Comparison of ENCODE assay signal across 8 cellular contexts in genomic region chr6:36765943-36766648, GRCh38.
DNase-seq lines count a peak whose midpoint lies in the region; ATAC-seq and TF ChIP-seq lines count a peak whose summit lies in the region.

No MANE protein-coding gene starts in this region.

- H3K36me3 ChIP-seq in HCT116 (ENCODE audit: control insufficient read depth in 1 of 2, insufficient read depth in 2 of 2, low read length in 2 of 2) = no peaks in the 10 kb centered on the region
- H3K36me3 ChIP-seq in left ventricle myocardium inferior = no peaks in the 10 kb centered on the region

- no peak overlapping the region for H3K9ac ChIP-seq in HCT116 (ENCODE audit: low read length)

- H3K27me3 ChIP-seq in HCT116 (ENCODE audit: insufficient read depth, low read length) (no peaks in the 10 kb centered on the region), left ventricle myocardium inferior (ENCODE audit: low read depth) (no peaks in the 10 kb centered on the region)

- TF ChIP-seq RAD21 in HCT116 (IDR thresholded peaks at IDR 0.05; ENCODE audit: low read depth) = peak; percentile 97

- POLR2A ChIA-PET in HCT116 (lab: Charles Lee) = interaction anchor here (1.3 kb wide), 1 partner anchor 252 kb away, joined by 4 read pairs; no protein-coding TSS in a partner anchor

- no peaks in the 10 kb centered on the region for H4K20me1 ChIP-seq in HCT116 (ENCODE audit: insufficient read depth)

- H3K4me1 ChIP-seq in HCT116 (ENCODE audit: control insufficient read depth in 1 of 2, insufficient read depth in 2 of 2, low read length in 2 of 2) (peaks cover 0 to 10% of the 10 kb centered on the region in 2 experiments; a peak in 2 of 4 replicates), left ventricle myocardium inferior (peaks cover 54% of the 10 kb centered on the region)

- RAD21 ChIA-PET in HCT116 (lab: Charles Lee; ENCODE audit: low non-redundant PET in 1 of 2, low total read pairs in 2 of 2, uncharacterized antibody in 2 of 2, unreplicated experiment in 2 of 2) = interaction anchor here (0.7 to 2.6 kb wide), 5 partner anchors 16 to 252 kb away, joined by 3 to 18 read pairs (median 3); no protein-coding TSS in a partner anchor

- CTCF ChIA-PET in HCT116 (lab: Charles Lee) = interaction anchor here (0.8 to 4.5 kb wide), 12 partner anchors 10 to 443 kb away, joined by 3 to 71 read pairs (median 10); partner anchors contain the start of genes C6orf89 and PPIL1

- no peak overlapping the region for H3K4me2 ChIP-seq in HCT116 (ENCODE audit: low read length)

- BruUV-seq in HCT116 (replicated peaks; lab: Mats Ljungman, UMichigan) = no TSS peak

- ATAC-seq in HCT116 (peak; percentile 98), HG03565 (IDR thresholded peaks at IDR 0.05; ENCODE audit: unreplicated experiment) (no peak)

- no peaks in the 10 kb centered on the region for H3K9me2 ChIP-seq in HCT116 (ENCODE audit: insufficient read depth)

- DNase-seq in ELF-1 (ENCODE audit: low read depth, low spot score) (peak; percentile 81), HCT116 (ENCODE audit: low read depth, low spot score) (peak; percentile 67), NCI-H1417 treated with DMSO at 0.1 percent for 48 hours (lab: John Stamatoyannopoulos, UW) (peak; percentile 73), T-helper 1 cell (peak; percentile 56 to 83 (median 68)), amniotic epithelial cell (ENCODE audit: low read depth) (peak; percentile 73), left ventricle myocardium inferior (peak; percentile 77), retina (peak; percentile 89)

- no peak overlapping the region for H3K27ac ChIP-seq in HCT116 (ENCODE audit: low read depth, low read length)
- H3K27ac ChIP-seq in left ventricle myocardium inferior (replicated peaks) = no peak overlapping the region

- TF ChIP-seq CTCF in HCT116 (IDR thresholded peaks at IDR 0.05 in 2 of 3, conservative IDR thresholded peaks at IDR 0.05 in 1 of 3; ENCODE audit: borderline replicate concordance in 1 of 3, insufficient read depth in 1 of 3, low read depth in 2 of 3, low read length in 2 of 3) = peak; percentile 95 to 97 (median 96)
- TF ChIP-seq CTCF in left ventricle myocardium inferior (IDR thresholded peaks at IDR 0.05; ENCODE audit: borderline replicate concordance) = peak; percentile 91

- TF ChIP-seq POLR2A in HCT116 (IDR thresholded peaks at IDR 0.05; ENCODE audit: borderline replicate concordance, extremely low read depth, insufficient read depth, insufficient read length) = no peak

- H2AFZ ChIP-seq in HCT116 (ENCODE audit: low read depth, low read length, poor library complexity, severe bottlenecking) = no peak overlapping the region

- H3K4me3 ChIP-seq in HCT116 (replicated peaks in 1 of 2; ENCODE audit: low read depth in 1 of 2, low read length in 2 of 2) (no peak overlapping the region), left ventricle myocardium inferior (no peak overlapping the region)

- H3K79me2 ChIP-seq in HCT116 (ENCODE audit: insufficient read depth, low read length) = no peaks in the 10 kb centered on the region

- H3K9me3 ChIP-seq in HCT116 (ENCODE audit: control insufficient read depth in 1 of 2, insufficient read depth in 1 of 2, low read depth in 1 of 2, low read length in 2 of 2) = no peaks in the 10 kb centered on the region
- no peaks in the 10 kb centered on the region for H3K9me3 ChIP-seq in left ventricle myocardium inferior (replicated peaks)

- intact Hi-C loops in HCT116 (cut with micrococcal nuclease) = loop anchor here (1.0 to 5.0 kb wide), 5 partner anchors 85 to 442 kb away; partner anchors contain the start of gene PPIL1
- intact Hi-C loops in left ventricle myocardium inferior (cut with micrococcal nuclease) = loop anchor here (5.0 kb wide), 1 partner anchor 86 kb away; no protein-coding TSS in a partner anchor

TF ChIP-seq in HCT116, 20 proteins besides CTCF, POLR2A, EP300 and RAD21:
- peak; percentile 53 for TF ChIP-seq TCF7L2 (IDR thresholded peaks at IDR 0.05; ENCODE audit: borderline replicate concordance, extremely low read depth, insufficient read depth, insufficient read length)
- TF ChIP-seq, protein P1, sequence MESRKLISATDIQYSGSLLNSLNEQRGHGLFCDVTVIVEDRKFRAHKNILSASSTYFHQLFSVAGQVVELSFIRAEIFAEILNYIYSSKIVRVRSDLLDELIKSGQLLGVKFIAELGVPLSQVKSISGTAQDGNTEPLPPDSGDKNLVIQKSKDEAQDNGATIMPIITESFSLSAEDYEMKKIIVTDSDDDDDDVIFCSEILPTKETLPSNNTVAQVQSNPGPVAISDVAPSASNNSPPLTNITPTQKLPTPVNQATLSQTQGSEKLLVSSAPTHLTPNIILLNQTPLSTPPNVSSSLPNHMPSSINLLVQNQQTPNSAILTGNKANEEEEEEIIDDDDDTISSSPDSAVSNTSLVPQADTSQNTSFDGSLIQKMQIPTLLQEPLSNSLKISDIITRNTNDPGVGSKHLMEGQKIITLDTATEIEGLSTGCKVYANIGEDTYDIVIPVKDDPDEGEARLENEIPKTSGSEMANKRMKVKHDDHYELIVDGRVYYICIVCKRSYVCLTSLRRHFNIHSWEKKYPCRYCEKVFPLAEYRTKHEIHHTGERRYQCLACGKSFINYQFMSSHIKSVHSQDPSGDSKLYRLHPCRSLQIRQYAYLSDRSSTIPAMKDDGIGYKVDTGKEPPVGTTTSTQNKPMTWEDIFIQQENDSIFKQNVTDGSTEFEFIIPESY (IDR thresholded peaks at IDR 0.05; ENCODE audit: extremely low read depth, insufficient replicate concordance, low read length) = no peak
- no peak for TF ChIP-seq MAX (IDR thresholded peaks at IDR 0.05)
- no peak for TF ChIP-seq CBX3 (IDR thresholded peaks at IDR 0.05; ENCODE audit: low read depth)
